In genomic region chr6:132751828-132752227, GRCh38 we compare ENCODE assay signal across 21 cellular contexts. TPM values are rescaled to one million over a fixed set of nuclear protein-coding genes. Genes with fewer than 3 reads are reported as not detected.
DNase-seq lines count a peak whose midpoint lies in the region; ATAC-seq and TF ChIP-seq lines count a peak whose summit lies in the region.
"Had no signal": no experiment of that assay in that cellular context is flagged by ENCODE, and none has a peak within 500 bp of the region (broad histone marks: within the 10 kb centered on the region; RNA-seq: fewer than 3 reads in every experiment).

No MANE protein-coding gene starts in this region.

- H3K4me1 ChIP-seq in neutrophil (ENCODE audit: control insufficient read depth in 1 of 2, insufficient read depth in 1 of 2, low read depth in 1 of 2, low read length in 1 of 2), result peaks cover 79 to 90% of the 10 kb centered on the region in 2 experiments
- H3K4me1 ChIP-seq: HAP-1 had no signal

- H3K27ac ChIP-seq in neutrophil, result peak overlapping the region; percentile 91
- H3K27ac ChIP-seq: HL-60 had no signal

- TF ChIP-seq CTCF in GM12864 (IDR thresholded peaks at IDR 0.05; ENCODE audit: low read depth, low read length, missing control alignments) (peak; percentile 5), neutrophil (IDR thresholded peaks at IDR 0.05) (no peak)

- H3K27me3 Mint-ChIP-seq in activated naive CD8-positive, alpha-beta T cell, result no peaks in the 10 kb centered on the region
- H3K27me3 Mint-ChIP-seq in activated naive CD8-positive, alpha-beta T cell treated with anti-CD3 and anti-CD28 coated beads for 36 hours, result no peaks in the 10 kb centered on the region
- no peaks in the 10 kb centered on the region for H3K27me3 Mint-ChIP-seq in activated T-helper 17 cell treated with anti-CD3 and anti-CD28 coated beads, Interleukin-2, amount 50 U/mL, for 72 hours
- H3K27me3 Mint-ChIP-seq: CD4-positive, CD25-positive, alpha-beta regulatory T cell had no signal

- H3K36me3 Mint-ChIP-seq in activated naive CD8-positive, alpha-beta T cell, result peaks cover 47% of the 10 kb centered on the region
- peaks cover 38% of the 10 kb centered on the region for H3K36me3 Mint-ChIP-seq in activated naive CD8-positive, alpha-beta T cell treated with anti-CD3 and anti-CD28 coated beads for 36 hours
- no peaks in the 10 kb centered on the region for H3K36me3 Mint-ChIP-seq in activated T-helper 17 cell treated with anti-CD3 and anti-CD28 coated beads, Interleukin-2, amount 50 U/mL, for 72 hours (ENCODE audit: low read depth)

- peaks cover 93% of the 10 kb centered on the region for H3K36me3 ChIP-seq in neutrophil
- H3K36me3 ChIP-seq: HAP-1 had no signal

- H3K27me3 ChIP-seq in neutrophil, result no peaks in the 10 kb centered on the region

- H3K4me3 ChIP-seq in GM12864 (ENCODE audit: low read depth, low read length), result no peak overlapping the region
- H3K4me3 ChIP-seq in neutrophil (ENCODE audit: low read depth in 1 of 2, low read length in 1 of 2), result peak overlapping the region; percentile 84 to 86
- H3K4me3 ChIP-seq: GM23338, HAP-1 had no signal

- no peak for ATAC-seq in activated T-helper 17 cell treated with anti-CD3 and anti-CD28 coated beads, Interleukin-2, amount 50 U/mL, for 72 hours (replicated peaks)
- ATAC-seq in GM18498 (IDR thresholded peaks at IDR 0.05; ENCODE audit: unreplicated experiment), result no peak
- ATAC-seq: GM23338, HepG2 had no signal

- no peak overlapping the region for H3K4me3 Mint-ChIP-seq in activated naive CD8-positive, alpha-beta T cell
- no peak overlapping the region for H3K4me3 Mint-ChIP-seq in activated naive CD8-positive, alpha-beta T cell treated with anti-CD3 and anti-CD28 coated beads for 36 hours
- H3K4me3 Mint-ChIP-seq in activated T-helper 17 cell treated with anti-CD3 and anti-CD28 coated beads, Interleukin-2, amount 50 U/mL, for 72 hours, result no peak overlapping the region
- H3K4me3 Mint-ChIP-seq: GM23338 had no signal

- H3K4me1 Mint-ChIP-seq in activated naive CD8-positive, alpha-beta T cell (ENCODE audit: low read depth), result peaks cover 15% of the 10 kb centered on the region
- H3K4me1 Mint-ChIP-seq in activated naive CD8-positive, alpha-beta T cell treated with anti-CD3 and anti-CD28 coated beads for 36 hours, result peaks cover 22% of the 10 kb centered on the region
- H3K4me1 Mint-ChIP-seq in activated T-helper 17 cell treated with anti-CD3 and anti-CD28 coated beads, Interleukin-2, amount 50 U/mL, for 72 hours, result peaks cover 10% of the 10 kb centered on the region
- H3K4me1 Mint-ChIP-seq: GM23338 had no signal

- H3K9me3 ChIP-seq in neutrophil, result no peaks in the 10 kb centered on the region
- H3K9me3 ChIP-seq: HAP-1 had no signal

- no peaks in the 10 kb centered on the region for H3K9me3 Mint-ChIP-seq in activated naive CD8-positive, alpha-beta T cell (ENCODE audit: low read depth)
- no peaks in the 10 kb centered on the region for H3K9me3 Mint-ChIP-seq in activated naive CD8-positive, alpha-beta T cell treated with anti-CD3 and anti-CD28 coated beads for 36 hours
- H3K9me3 Mint-ChIP-seq in activated T-helper 17 cell treated with anti-CD3 and anti-CD28 coated beads, Interleukin-2, amount 50 U/mL, for 72 hours, result no peaks in the 10 kb centered on the region
- H3K9me3 Mint-ChIP-seq: CD4-positive, CD25-positive, alpha-beta regulatory T cell; GM23338 had no signal

- H3K27ac Mint-ChIP-seq in activated naive CD8-positive, alpha-beta T cell, result peak overlapping the region; percentile 61
- no peak overlapping the region for H3K27ac Mint-ChIP-seq in activated naive CD8-positive, alpha-beta T cell treated with anti-CD3 and anti-CD28 coated beads for 36 hours
- peak overlapping the region; percentile 12 for H3K27ac Mint-ChIP-seq in activated T-helper 17 cell treated with anti-CD3 and anti-CD28 coated beads, Interleukin-2, amount 50 U/mL, for 72 hours
- H3K27ac Mint-ChIP-seq: GM23338 had no signal

- no peak for DNase-seq in activated naive CD8-positive, alpha-beta T cell treated with anti-CD3 and anti-CD28 coated beads for 36 hours
- DNase-seq in GM12864 (ENCODE audit: low read depth) (no peak), NCI-H446 (lab: John Stamatoyannopoulos, UW) (no peak)
- no peak for DNase-seq in stimulated activated CD4-positive, alpha-beta T cell treated with anti-CD3 and anti-CD28 coated beads, Interleukin-1b, Interleukin-23, amount 100 ng/mL, for 48 hours
- DNase-seq: EL, NCI-H1092, NCI-H1436, NCI-H2029 treated with DMSO at 0.1 percent for 48 hours, NCI-H345, NCI-H524 treated with DMSO at 0.1 percent for 48 hours, SHP77 had no signal

RNA-seq across cellular contexts. Expression of gene VNN2, which starts 5.9 kb away (rescaled TPM):
- 10 to 100 TPM in 1 of 2 experiments, 1 to 10 TPM in 1; 9.4 to 11.9 TPM for total RNA-seq in activated naive CD8-positive, alpha-beta T cell treated with anti-CD3 and anti-CD28 coated beads for 36 hours
- 1 to 10 TPM; 2.3 to 3.1 TPM for total RNA-seq in activated T-helper 17 cell treated with anti-CD3 and anti-CD28 coated beads, Interleukin-2, amount 50 U/mL, for 72 hours
- total RNA-seq: GM23338, HT-29 had no signal

RNA-seq across cellular contexts. Expression of gene VNN1, which starts 38.0 kb away (rescaled TPM):
- not detected for total RNA-seq in activated naive CD8-positive, alpha-beta T cell treated with anti-CD3 and anti-CD28 coated beads for 36 hours
- not detected for total RNA-seq in activated T-helper 17 cell treated with anti-CD3 and anti-CD28 coated beads, Interleukin-2, amount 50 U/mL, for 72 hours
- total RNA-seq: CD4-positive, CD25-positive, alpha-beta regulatory T cell; GM23338 had no signal

RNA-seq across cellular contexts. Expression of gene SLC18B1, which starts 46.6 kb away (rescaled TPM):
- 10 to 100 TPM in 1 of 2 experiments, 1 to 10 TPM in 1; 9.7 to 10.8 TPM for total RNA-seq in activated naive CD8-positive, alpha-beta T cell treated with anti-CD3 and anti-CD28 coated beads for 36 hours
- total RNA-seq in activated T-helper 17 cell treated with anti-CD3 and anti-CD28 coated beads, Interleukin-2, amount 50 U/mL, for 72 hours, result 1 to 10 TPM; 3.9 to 4.1 TPM
